Comparison of ENCODE assay signal across 24 cellular contexts in genomic region chr1:20037877-20038276, GRCh38. TPM values are rescaled to one million over a fixed set of nuclear protein-coding genes. Genes with fewer than 3 reads are reported as not detected.
DNase-seq lines count a peak whose midpoint lies in the region; ATAC-seq and TF ChIP-seq lines count a peak whose summit lies in the region.
"Had no signal": no experiment of that assay in that cellular context is flagged by ENCODE, and none has a peak within 500 bp of the region (broad histone marks: within the 10 kb centered on the region; RNA-seq: fewer than 3 reads in every experiment).

No MANE protein-coding gene starts in this region.

- no peak for TF ChIP-seq CTCF in natural killer cell (IDR thresholded peaks at IDR 0.05)
- no peak for TF ChIP-seq CTCF in epithelial cell of esophagus (IDR thresholded peaks at IDR 0.05; ENCODE audit: insufficient read depth, low read depth, low read length, missing control alignments)
- no peak for TF ChIP-seq CTCF in testis (IDR thresholded peaks at IDR 0.05)

- no peaks in the 10 kb centered on the region for H3K36me3 ChIP-seq in NT2/D1 (ENCODE audit: insufficient read depth, insufficient read length, low read length)
- no peaks in the 10 kb centered on the region for H3K36me3 ChIP-seq in testis (ENCODE audit: low read depth, missing control alignments)

- no peak for ATAC-seq in natural killer cell treated with Interleukin-12 subunit alpha and Interleukin-12 subunit beta and Interleukin-15 and Interleukin-18, amount 100 ng/mL, for 72 hours
- no peak for ATAC-seq in natural killer cell
- ATAC-seq in activated T-helper 17 cell treated with anti-CD3 and anti-CD28 coated beads, Interleukin-2, amount 50 U/mL, for 72 hours (replicated peaks): no peak

- H3K36me3 Mint-ChIP-seq in natural killer cell treated with Interleukin-12 subunit alpha and Interleukin-12 subunit beta and Interleukin-15 and Interleukin-18, amount 100 ng/mL, for 72 hours: peaks cover 28% of the 10 kb centered on the region
- peaks cover 27% of the 10 kb centered on the region for H3K36me3 Mint-ChIP-seq in natural killer cell
- no peaks in the 10 kb centered on the region for H3K36me3 Mint-ChIP-seq in activated T-helper 17 cell treated with anti-CD3 and anti-CD28 coated beads, Interleukin-2, amount 50 U/mL, for 72 hours (ENCODE audit: low read depth)

- intact Hi-C loops in natural killer cell (cut with micrococcal nuclease): no loop called here
- intact Hi-C loops in testis (cut with DNase I; ENCODE audit: low total_unique reads): no loop called here

- H3K4me3 Mint-ChIP-seq in natural killer cell treated with Interleukin-12 subunit alpha and Interleukin-12 subunit beta and Interleukin-15 and Interleukin-18, amount 100 ng/mL, for 72 hours: peak overlapping the region; percentile 8
- H3K4me3 Mint-ChIP-seq in natural killer cell: no peak overlapping the region
- H3K4me3 Mint-ChIP-seq in activated T-helper 17 cell treated with anti-CD3 and anti-CD28 coated beads, Interleukin-2, amount 50 U/mL, for 72 hours: no peak overlapping the region
- H3K4me3 Mint-ChIP-seq: T-helper 1 cell treated with Interleukin-12 subunit alpha and Interleukin-12 subunit beta and Interleukin-4 antibody, amounts not matched to agents 30 μg/mL and 1 μg/mL, for 36 hours had no signal

- peaks cover 8 to 11% of the 10 kb centered on the region in 2 donors for H3K4me1 Mint-ChIP-seq in natural killer cell treated with Interleukin-12 subunit alpha and Interleukin-12 subunit beta and Interleukin-15 and Interleukin-18, amount 100 ng/mL, for 72 hours (ENCODE audit: low read depth in 2 of 2)
- peaks cover 15 to 17% of the 10 kb centered on the region in 2 donors for H3K4me1 Mint-ChIP-seq in natural killer cell
- peaks cover 9% of the 10 kb centered on the region for H3K4me1 Mint-ChIP-seq in activated T-helper 17 cell treated with anti-CD3 and anti-CD28 coated beads, Interleukin-2, amount 50 U/mL, for 72 hours

- H3K27me3 Mint-ChIP-seq in natural killer cell treated with Interleukin-12 subunit alpha and Interleukin-12 subunit beta and Interleukin-15 and Interleukin-18, amount 100 ng/mL, for 72 hours: peaks cover 20 to 22% of the 10 kb centered on the region in 2 donors
- peaks cover 5 to 16% of the 10 kb centered on the region in 2 donors for H3K27me3 Mint-ChIP-seq in natural killer cell (ENCODE audit: low read depth in 2 of 2)
- H3K27me3 Mint-ChIP-seq in activated T-helper 17 cell treated with anti-CD3 and anti-CD28 coated beads, Interleukin-2, amount 50 U/mL, for 72 hours: peaks cover 20% of the 10 kb centered on the region

- no peak overlapping the region for H3K27ac Mint-ChIP-seq in natural killer cell treated with Interleukin-12 subunit alpha and Interleukin-12 subunit beta and Interleukin-15 and Interleukin-18, amount 100 ng/mL, for 72 hours
- peak overlapping the region in 1 of 2 donors; percentile 3 for H3K27ac Mint-ChIP-seq in natural killer cell
- no peak overlapping the region for H3K27ac Mint-ChIP-seq in activated T-helper 17 cell treated with anti-CD3 and anti-CD28 coated beads, Interleukin-2, amount 50 U/mL, for 72 hours
- H3K27ac Mint-ChIP-seq: T-helper 1 cell treated with Interleukin-12 subunit alpha and Interleukin-12 subunit beta and Interleukin-4 antibody, amounts not matched to agents 30 μg/mL and 1 μg/mL, for 36 hours had no signal

- H3K9ac ChIP-seq in NT2/D1 (ENCODE audit: insufficient read length, low read depth): no peak overlapping the region

- no peak overlapping the region for H3K27ac ChIP-seq in testis
- H3K27ac ChIP-seq: skin epidermis had no signal

- no peaks in the 10 kb centered on the region for H3K27me3 ChIP-seq in NT2/D1 (ENCODE audit: insufficient read depth, insufficient read length)
- H3K27me3 ChIP-seq in testis: no peaks in the 10 kb centered on the region

- no peaks in the 10 kb centered on the region for H3K9me3 ChIP-seq in NT2/D1 (ENCODE audit: insufficient read depth, low read length)
- no peaks in the 10 kb centered on the region for H3K9me3 ChIP-seq in testis

- no peak for DNase-seq in natural killer cell treated with Interleukin-12 subunit alpha and Interleukin-12 subunit beta and Interleukin-15 and Interleukin-18, amount 100 ng/mL, for 72 hours (ENCODE audit: low spot score)
- no peak for DNase-seq in natural killer cell
- peak; percentile 75 for DNase-seq in NT2/D1 (ENCODE audit: low read depth, low spot score)
- peak; percentile 42 for DNase-seq in epithelial cell of esophagus (ENCODE audit: low read depth)
- DNase-seq in nucleus accumbens (lab: John Stamatoyannopoulos, UW): no peak
- DNase-seq in DMS114 treated with DMSO at 0.1 percent for 48 hours (lab: John Stamatoyannopoulos, UW; ENCODE audit: unreplicated experiment): no peak
- DNase-seq in testis: no peak
- DNase-seq: activated CD4-positive, CD25-positive, alpha-beta regulatory T cell; activated gamma-delta T cell treated with Interleukin-2 at 50 U/mL for 16 hours; anterior cingulate cortex; COR-L47; GF-D8; IMR-90; NCI-H1092; SHP77; stimulated activated CD4-positive, alpha-beta T cell treated with anti-CD3 and anti-CD28 coated beads, Interleukin-4, amount 100 ng/mL, for 4 hours; stimulated activated CD8-positive, alpha-beta memory T cell treated with anti-CD3 and anti-CD28 coated beads, Interleukin-4, amount 100 ng/mL, for 48 hours had no signal

- no peak overlapping the region for H3K4me3 ChIP-seq in NT2/D1 (ENCODE audit: insufficient read length, low read depth)
- H3K4me3 ChIP-seq in epithelial cell of esophagus (ENCODE audit: low read length): no peak overlapping the region
- no peak overlapping the region for H3K4me3 ChIP-seq in testis
- H3K4me3 ChIP-seq: skin epidermis had no signal

- 64 to 83% methylated on average over 1 of the region's 1 CpG for WGBS in testis, 2 donors

- H3K4me1 ChIP-seq in NT2/D1 (ENCODE audit: insufficient read depth, insufficient read length) (no peaks in the 10 kb centered on the region), testis (peaks cover 15% of the 10 kb centered on the region)

- peaks cover 15% of the 10 kb centered on the region for H3K9me3 Mint-ChIP-seq in natural killer cell treated with Interleukin-12 subunit alpha and Interleukin-12 subunit beta and Interleukin-15 and Interleukin-18, amount 100 ng/mL, for 72 hours
- H3K9me3 Mint-ChIP-seq in natural killer cell: peaks cover 11 to 14% of the 10 kb centered on the region in 2 donors
- peaks cover 17% of the 10 kb centered on the region for H3K9me3 Mint-ChIP-seq in activated T-helper 17 cell treated with anti-CD3 and anti-CD28 coated beads, Interleukin-2, amount 50 U/mL, for 72 hours

- TF ChIP-seq POLR2A in testis (IDR thresholded peaks at IDR 0.05): no peak

RNA-seq across cellular contexts. Expression of gene PLA2G5, which starts 32.1 kb away (rescaled TPM):
- not detected for total RNA-seq in natural killer cell treated with Interleukin-12 subunit alpha and Interleukin-12 subunit beta and Interleukin-15 and Interleukin-18, amount 100 ng/mL, for 72 hours
- total RNA-seq in natural killer cell (not detected), testis (10 to 100 TPM; 19.8 to 21.2 TPM)
- not detected for total RNA-seq in activated T-helper 17 cell treated with anti-CD3 and anti-CD28 coated beads, Interleukin-2, amount 50 U/mL, for 72 hours
- 17.6 TPM for polyA plus RNA-seq in testis (ENCODE audit: insufficient read depth, low read depth, low replicate concordance)
- total RNA-seq: chondrocyte, IMR-90, osteocyte had no signal
- polyA plus RNA-seq: IMR-90 had no signal

RNA-seq across cellular contexts. Expression of gene PLA2G2A, which starts 58.5 kb away (rescaled TPM):
- total RNA-seq in natural killer cell treated with Interleukin-12 subunit alpha and Interleukin-12 subunit beta and Interleukin-15 and Interleukin-18, amount 100 ng/mL, for 72 hours: not detected
- not detected for total RNA-seq in natural killer cell
- total RNA-seq in activated T-helper 17 cell treated with anti-CD3 and anti-CD28 coated beads, Interleukin-2, amount 50 U/mL, for 72 hours: not detected
- 1 to 10 TPM; 7.1 to 8.3 TPM for total RNA-seq in testis
- 60.8 TPM for polyA plus RNA-seq in testis (ENCODE audit: insufficient read depth, low read depth, low replicate concordance)
- total RNA-seq: chondrocyte, frontal cortex, IMR-90, osteocyte, temporal lobe had no signal
- polyA plus RNA-seq: IMR-90 had no signal

Comparison
In these comparisons a context has a peak if more than half of its experiments do, and no peak if none do; other contexts are left out.
1. DNase-seq: peak in NT2/D1 (single experiment) and epithelial cell of esophagus (single experiment); none in natural killer cell treated with Interleukin-12 subunit alpha and Interleukin-12 subunit beta and Interleukin-15 and Interleukin-18, amount 100 ng/mL, for 72 hours (single experiment), natural killer cell (single experiment), nucleus accumbens (0 of 56), DMS114 treated with DMSO at 0.1 percent for 48 hours (single experiment) and testis (single experiment).
2. RNA of gene PLA2G5, which starts 32.1 kb away (total RNA-seq): 19.8 to 21.2 TPM in testis; not detected in natural killer cell treated with Interleukin-12 subunit alpha and Interleukin-12 subunit beta and Interleukin-15 and Interleukin-18, amount 100 ng/mL, for 72 hours, not detected in natural killer cell and not detected in activated T-helper 17 cell treated with anti-CD3 and anti-CD28 coated beads, Interleukin-2, amount 50 U/mL, for 72 hours; every median in the first group is over 10 times any median in the second.
3. RNA of gene PLA2G2A, which starts 58.5 kb away (total RNA-seq): 7.1 to 8.3 TPM in testis; not detected in natural killer cell treated with Interleukin-12 subunit alpha and Interleukin-12 subunit beta and Interleukin-15 and Interleukin-18, amount 100 ng/mL, for 72 hours, not detected in natural killer cell and not detected in activated T-helper 17 cell treated with anti-CD3 and anti-CD28 coated beads, Interleukin-2, amount 50 U/mL, for 72 hours; every median in the first group is over 4 times any median in the second.